In the genomic region with DNA sequence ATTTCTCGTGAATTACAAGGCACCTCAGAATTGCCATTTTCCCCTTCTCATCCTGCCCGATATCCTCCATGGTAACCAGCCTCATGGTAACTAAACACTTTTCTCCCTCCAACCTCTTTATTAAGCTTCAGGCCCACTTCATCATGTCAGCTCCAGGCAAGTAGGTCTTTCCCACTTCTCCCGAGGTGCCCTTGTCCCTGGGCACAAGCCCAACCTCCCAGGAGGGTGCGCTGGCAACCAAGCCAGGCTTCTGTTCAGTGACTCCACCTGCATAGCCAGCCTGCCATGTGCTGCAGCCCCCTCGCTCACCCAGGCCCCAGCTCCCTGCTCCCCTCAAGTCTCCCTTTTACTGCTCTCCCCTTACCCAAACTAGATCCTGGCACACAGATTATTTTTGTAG, we compare ENCODE assay signal across 15 cellular contexts. TPM values are rescaled to one million over a fixed set of nuclear protein-coding genes. Genes with fewer than 3 reads are reported as not detected.
DNase-seq lines count a peak whose midpoint lies in the region; ATAC-seq lines count a peak whose summit lies in the region.
"Had no signal": no experiment of that assay in that cellular context is flagged by ENCODE, and none has a peak within 500 bp of the region (broad histone marks: within the 10 kb centered on the region; RNA-seq: fewer than 3 reads in every experiment).

No MANE protein-coding gene starts in this region.

- DNase-seq in NCI-H1417 (lab: John Stamatoyannopoulos, UW) (peak in 2 of 3 experiments; percentile 30 to 76), NCI-H1417 treated with DMSO at 0.1 percent for 48 hours (lab: John Stamatoyannopoulos, UW) (no peak), NCI-H1694 treated with DMSO at 0.1 percent for 48 hours (lab: John Stamatoyannopoulos, UW) (peak; percentile 16), cardiac septum (ENCODE audit: low spot score) (peak; percentile 84), SKM-1 (lab: John Stamatoyannopoulos, UW; ENCODE audit: unreplicated experiment) (no peak), HPDE6-E6E7 (ENCODE audit: extremely low spot score) (no peak), left lobe of liver (ENCODE audit: low spot score) (no peak)
- DNase-seq in natural killer cell treated with Interleukin-12 subunit alpha and Interleukin-12 subunit beta and Interleukin-15 and Interleukin-18, amount 100 ng/mL, for 72 hours (ENCODE audit: low spot score): peak; percentile 8
- DNase-seq: CD8-positive, alpha-beta memory T cell; EL; Kasumi-1; NCI-H1436 treated with DMSO at 0.1 percent for 48 hours; NCI-H510A treated with DMSO at 0.1 percent for 48 hours; RPMI8226 had no signal

- ATAC-seq in natural killer cell treated with Interleukin-12 subunit alpha and Interleukin-12 subunit beta and Interleukin-15 and Interleukin-18, amount 100 ng/mL, for 72 hours: no peak
- no peak for ATAC-seq in left lobe of liver

- H3K4me3 Mint-ChIP-seq in natural killer cell treated with Interleukin-12 subunit alpha and Interleukin-12 subunit beta and Interleukin-15 and Interleukin-18, amount 100 ng/mL, for 72 hours: no peak overlapping the region
- H3K4me3 Mint-ChIP-seq: CD8-positive, alpha-beta memory T cell had no signal

- peaks cover 3 to 5% of the 10 kb centered on the region in 2 donors for H3K4me1 Mint-ChIP-seq in natural killer cell treated with Interleukin-12 subunit alpha and Interleukin-12 subunit beta and Interleukin-15 and Interleukin-18, amount 100 ng/mL, for 72 hours (ENCODE audit: low read depth in 2 of 2)
- H3K4me1 Mint-ChIP-seq: CD8-positive, alpha-beta memory T cell had no signal

- intact Hi-C loops in cardiac septum (cut with DNase I): no loop called here

- H3K27me3 Mint-ChIP-seq in natural killer cell treated with Interleukin-12 subunit alpha and Interleukin-12 subunit beta and Interleukin-15 and Interleukin-18, amount 100 ng/mL, for 72 hours: peaks cover 8 to 12% of the 10 kb centered on the region in 2 donors

- no peaks in the 10 kb centered on the region for H3K36me3 Mint-ChIP-seq in natural killer cell treated with Interleukin-12 subunit alpha and Interleukin-12 subunit beta and Interleukin-15 and Interleukin-18, amount 100 ng/mL, for 72 hours
- H3K36me3 Mint-ChIP-seq: CD8-positive, alpha-beta memory T cell had no signal

- H3K9me3 Mint-ChIP-seq in natural killer cell treated with Interleukin-12 subunit alpha and Interleukin-12 subunit beta and Interleukin-15 and Interleukin-18, amount 100 ng/mL, for 72 hours: no peaks in the 10 kb centered on the region
- H3K9me3 Mint-ChIP-seq: CD8-positive, alpha-beta memory T cell had no signal

- no peak overlapping the region for H3K27ac Mint-ChIP-seq in natural killer cell treated with Interleukin-12 subunit alpha and Interleukin-12 subunit beta and Interleukin-15 and Interleukin-18, amount 100 ng/mL, for 72 hours

RNA-seq across cellular contexts. Expression of a gene that starts 47.4 kb away (rescaled TPM):
- total RNA-seq in cardiac septum: 55.2 TPM
- under 1 TPM; 0.33 to 0.95 TPM for total RNA-seq in natural killer cell treated with Interleukin-12 subunit alpha and Interleukin-12 subunit beta and Interleukin-15 and Interleukin-18, amount 100 ng/mL, for 72 hours
- total RNA-seq in left lobe of liver: 2.6 TPM
- total RNA-seq: OCI-LY7 had no signal

Comparison
In these comparisons a context has a peak if more than half of its experiments do, and no peak if none do; other contexts are left out.
1. DNase-seq: peak in NCI-H1417 (2 of 3), NCI-H1694 treated with DMSO at 0.1 percent for 48 hours (single experiment), cardiac septum (single experiment) and natural killer cell treated with Interleukin-12 subunit alpha and Interleukin-12 subunit beta and Interleukin-15 and Interleukin-18, amount 100 ng/mL, for 72 hours (single experiment); none in NCI-H1417 treated with DMSO at 0.1 percent for 48 hours (single experiment), SKM-1 (single experiment), HPDE6-E6E7 (single experiment) and left lobe of liver (single experiment).
2. RNA of a gene that starts 47.4 kb away (total RNA-seq): 55.2 TPM in cardiac septum (single experiment); 2.6 TPM in left lobe of liver (single experiment) and 0.33 to 0.95 TPM in natural killer cell treated with Interleukin-12 subunit alpha and Interleukin-12 subunit beta and Interleukin-15 and Interleukin-18, amount 100 ng/mL, for 72 hours; every median in the first group is over 10 times any median in the second.